ENCODE assay signal across 15 cellular contexts in the genomic region with DNA sequence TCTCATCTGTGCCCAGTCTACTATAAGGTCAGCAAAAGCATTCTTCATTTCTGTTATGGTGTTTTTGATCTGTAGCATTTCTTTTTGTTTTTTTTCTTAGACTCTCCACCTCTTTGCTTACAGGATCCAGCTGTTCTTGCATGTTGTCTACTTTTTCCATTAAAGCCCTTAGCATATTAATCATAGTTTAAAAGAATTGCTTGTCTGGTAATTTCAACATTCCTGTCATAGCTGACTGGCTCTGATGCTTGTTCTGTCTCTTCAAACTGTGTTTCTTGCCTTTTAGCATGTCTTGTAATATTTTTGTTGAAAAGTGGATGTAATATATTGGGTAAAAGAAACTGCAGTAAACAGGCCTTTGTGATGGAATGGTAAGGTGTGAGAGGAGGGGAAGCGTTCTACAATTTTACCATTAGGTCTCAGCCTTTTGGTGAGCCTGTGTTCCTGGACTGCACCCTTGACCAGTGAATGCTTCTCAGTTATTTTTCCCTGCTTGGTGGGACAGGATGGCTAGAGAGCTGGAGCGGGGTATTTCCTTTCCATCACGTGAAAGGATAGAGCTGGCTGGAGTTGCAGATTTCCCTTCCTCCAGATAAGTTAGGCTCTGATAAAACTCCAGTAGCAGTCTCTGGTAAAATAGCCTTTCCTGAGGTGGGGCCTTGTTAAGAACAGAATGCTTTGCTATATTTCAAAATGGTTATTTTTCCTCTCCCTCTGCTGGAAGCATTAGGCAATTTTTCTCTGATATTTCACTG.
DNase-seq lines count a peak whose midpoint lies in the region; ATAC-seq and TF ChIP-seq lines count a peak whose summit lies in the region.
"Had no signal": no experiment of that assay in that cellular context is flagged by ENCODE, and none has a peak within 500 bp of the region (broad histone marks: within the 10 kb centered on the region; RNA-seq: fewer than 3 reads in every experiment).

No MANE protein-coding gene starts in this region.

- peaks cover 4% of the 10 kb centered on the region for H3K4me1 ChIP-seq in right cardiac atrium (ENCODE audit: control insufficient read depth, insufficient read depth, low read length)

- no peak overlapping the region for H3K4me3 ChIP-seq in coronary artery
- H3K4me3 ChIP-seq in right cardiac atrium (ENCODE audit: low read length): no peak overlapping the region
- H3K4me3 ChIP-seq in retinal pigment epithelial cell (ENCODE audit: low read length): no peak overlapping the region

- no peaks in the 10 kb centered on the region for H3K9me3 ChIP-seq in right cardiac atrium (ENCODE audit: control insufficient read depth, low read length)

- H3K9me3 Mint-ChIP-seq in HFFc6: no peaks in the 10 kb centered on the region

- H3K4me3 Mint-ChIP-seq in HFFc6: no peak overlapping the region
- H3K4me3 Mint-ChIP-seq: activated naive CD8-positive, alpha-beta T cell had no signal

- DNase-seq in HFFc6: peak; percentile 15
- DNase-seq in coronary artery (ENCODE audit: low spot score): no peak
- no peak for DNase-seq in right cardiac atrium
- DNase-seq in retinal pigment epithelial cell (ENCODE audit: low read depth): no peak
- no peak for DNase-seq in GM19238 (ENCODE audit: insufficient read length, low spot score)
- no peak for DNase-seq in NCI-H774 (lab: John Stamatoyannopoulos, UW)
- DNase-seq: cortex of kidney; midbrain; NCI-H2081 treated with DMSO at 0.1 percent for 48 hours; SIG-M5; stimulated activated naive CD4-positive, alpha-beta T cell treated with Interleukin-2 at 50 U/mL for 16 hours had no signal

- H3K27me3 Mint-ChIP-seq in HFFc6 (ENCODE audit: insufficient read depth): no peaks in the 10 kb centered on the region

- H3K36me3 Mint-ChIP-seq in HFFc6 (ENCODE audit: low read depth): peaks cover 6% of the 10 kb centered on the region; the same call in 1 of the 2 replicates
- H3K36me3 Mint-ChIP-seq: activated naive CD8-positive, alpha-beta T cell had no signal

- 30% methylated on average over 3 of the region's 3 CpGs for WGBS in right cardiac atrium

- H3K27me3 ChIP-seq in right cardiac atrium (ENCODE audit: control insufficient read depth, insufficient read depth): no peaks in the 10 kb centered on the region

- peaks cover 27% of the 10 kb centered on the region for H3K4me1 Mint-ChIP-seq in HFFc6 (ENCODE audit: low read depth)

- intact Hi-C loops in right cardiac atrium (cut with DNase I): no loop called here

- TF ChIP-seq CTCF in HFFc6 (IDR thresholded peaks at IDR 0.05) (peak; percentile 38; the same call in 1 of the 2 replicates), coronary artery (IDR thresholded peaks at IDR 0.05) (no peak), retinal pigment epithelial cell (conservative IDR thresholded peaks at IDR 0.05; ENCODE audit: low read depth, low read length) (peak; percentile 30)

- H3K27ac ChIP-seq in coronary artery (peak overlapping the region; percentile 18 to 53), right cardiac atrium (ENCODE audit: low read length) (peak overlapping the region; percentile 40)
- H3K27ac ChIP-seq: C4-2B had no signal

- ATAC-seq in right cardiac atrium (peak; percentile 89 to 95), HG03097 (IDR thresholded peaks at IDR 0.05; ENCODE audit: low FRiP score, unreplicated experiment) (no peak), GM19455 (IDR thresholded peaks at IDR 0.05; ENCODE audit: unreplicated experiment) (no peak)

- no peak overlapping the region for H3K27ac Mint-ChIP-seq in HFFc6
- H3K27ac Mint-ChIP-seq: activated naive CD8-positive, alpha-beta T cell had no signal

Comparison
In these comparisons a context has a peak if more than half of its experiments do, and no peak if none do; other contexts are left out.
1. ATAC-seq: peak in right cardiac atrium (2 of 2); none in HG03097 (single experiment) and GM19455 (single experiment).